In the genomic region with DNA sequence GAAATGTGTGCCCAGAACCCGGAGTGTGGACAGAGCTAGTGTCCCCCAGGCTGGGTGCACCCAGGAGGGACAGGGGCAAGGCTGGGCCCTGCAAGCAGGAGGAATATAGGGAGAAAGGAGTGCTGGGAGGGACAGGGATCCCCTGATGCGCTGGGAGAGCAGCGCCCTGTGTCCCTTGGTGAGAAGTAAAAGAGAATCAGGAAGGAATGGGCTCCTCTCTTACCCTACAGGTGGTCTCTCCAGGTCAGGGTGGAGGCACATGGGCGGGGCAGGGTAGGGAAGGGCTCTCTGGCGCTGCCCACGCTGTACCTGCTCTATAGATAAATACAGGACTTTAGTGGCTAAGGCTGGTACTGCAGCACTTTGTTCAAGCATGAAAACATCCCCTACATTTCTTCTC, we compare ENCODE assay signal across 10 cellular contexts.
DNase-seq lines count a peak whose midpoint lies in the region; ATAC-seq, FAIRE-seq and TF ChIP-seq lines count a peak whose summit lies in the region.
"Had no signal": no experiment of that assay in that cellular context is flagged by ENCODE, and none has a peak within 500 bp of the region (broad histone marks: within the 10 kb centered on the region; RNA-seq: fewer than 3 reads in every experiment).

No MANE protein-coding gene starts in this region.

- no peak for FAIRE-seq in H54 (lab: Jason Lieb, UNC)

- H3K27ac ChIP-seq in testis: no peak overlapping the region

- TF ChIP-seq CTCF in testis (IDR thresholded peaks at IDR 0.05): peak in 1 of 3 experiments; percentile 49

- DNase-seq in activated naive CD4-positive, alpha-beta T cell treated with anti-CD3 and anti-CD28 coated beads, Interleukin-2, amount 10 ng/mL, durations not matched to agents 7 days and 5 days: peak; percentile 44
- no peak for DNase-seq in activated naive CD4-positive, alpha-beta T cell treated with anti-CD3 and anti-CD28 coated beads for 36 hours
- DNase-seq in activated CD4-positive, alpha-beta memory T cell treated with anti-CD3 and anti-CD28 coated beads for 36 hours: peak; percentile 15
- no peak for DNase-seq in middle frontal gyrus (ENCODE audit: extremely low spot score, low spot score)
- no peak for DNase-seq in testis
- DNase-seq in H54 (ENCODE audit: insufficient read length, low spot score): no peak
- DNase-seq: dermis blood vessel endothelial cell, naive B cell had no signal

- H3K9me3 ChIP-seq in testis: no peaks in the 10 kb centered on the region

- 80 to 89% methylated on average over 6 of the region's 6 CpGs for WGBS in testis, 2 donors

- no peaks in the 10 kb centered on the region for H3K4me1 ChIP-seq in testis

- no peaks in the 10 kb centered on the region for H3K27me3 ChIP-seq in testis

- intact Hi-C loops in activated naive CD4-positive, alpha-beta T cell treated with anti-CD3 and anti-CD28 coated beads for 36 hours (cut with micrococcal nuclease): loop anchor here (5.0 kb wide), 1 partner anchor 59 kb away; no protein-coding TSS in a partner anchor
- intact Hi-C loops in activated CD4-positive, alpha-beta memory T cell treated with anti-CD3 and anti-CD28 coated beads for 36 hours (cut with micrococcal nuclease): loop anchor here (1.0 kb wide), 1 partner anchor 434 kb away; no protein-coding TSS in a partner anchor
- intact Hi-C loops in testis (cut with DNase I; ENCODE audit: low total_unique reads): no loop called here

- no peak overlapping the region for H3K4me3 ChIP-seq in testis

- POLR2A ChIA-PET in activated CD4-positive, alpha-beta memory T cell treated with anti-CD3 and anti-CD28 coated beads for 36 hours (lab: Charles Lee): no interaction called here

- no peak for TF ChIP-seq POLR2A in testis (IDR thresholded peaks at IDR 0.05)
- TF ChIP-seq POLR2A in H54 (IDR thresholded peaks at IDR 0.05; ENCODE audit: low read depth, low read length): no peak

- H3K4me1 Mint-ChIP-seq in activated naive CD4-positive, alpha-beta T cell treated with anti-CD3 and anti-CD28 coated beads, Interleukin-2, amount 10 ng/mL, durations not matched to agents 7 days and 5 days: peaks cover 39% of the 10 kb centered on the region
- H3K4me1 Mint-ChIP-seq in activated naive CD4-positive, alpha-beta T cell treated with anti-CD3 and anti-CD28 coated beads for 36 hours (ENCODE audit: low read depth): peaks cover 48% of the 10 kb centered on the region
- peaks cover 38% of the 10 kb centered on the region for H3K4me1 Mint-ChIP-seq in activated CD4-positive, alpha-beta memory T cell treated with anti-CD3 and anti-CD28 coated beads for 36 hours (ENCODE audit: low read depth)
- H3K4me1 Mint-ChIP-seq in stimulated activated memory B cell treated with anti-CD40 and anti-IgM and Interleukin-4, amounts not matched to agents 10 μg/mL and 1 μg/mL and 100 μg/mL, for 72 hours: peaks cover 15% of the 10 kb centered on the region

- H3K4me3 Mint-ChIP-seq in activated naive CD4-positive, alpha-beta T cell treated with anti-CD3 and anti-CD28 coated beads, Interleukin-2, amount 10 ng/mL, durations not matched to agents 7 days and 5 days: peak overlapping the region; percentile 36
- no peak overlapping the region for H3K4me3 Mint-ChIP-seq in activated naive CD4-positive, alpha-beta T cell treated with anti-CD3 and anti-CD28 coated beads for 36 hours
- no peak overlapping the region for H3K4me3 Mint-ChIP-seq in activated CD4-positive, alpha-beta memory T cell treated with anti-CD3 and anti-CD28 coated beads for 36 hours
- H3K4me3 Mint-ChIP-seq in stimulated activated memory B cell treated with anti-CD40 and anti-IgM and Interleukin-4, amounts not matched to agents 10 μg/mL and 1 μg/mL and 100 μg/mL, for 72 hours: no peak overlapping the region
- H3K4me3 Mint-ChIP-seq: naive B cell had no signal

- no peaks in the 10 kb centered on the region for H3K36me3 Mint-ChIP-seq in activated naive CD4-positive, alpha-beta T cell treated with anti-CD3 and anti-CD28 coated beads, Interleukin-2, amount 10 ng/mL, durations not matched to agents 7 days and 5 days
- no peaks in the 10 kb centered on the region for H3K36me3 Mint-ChIP-seq in activated naive CD4-positive, alpha-beta T cell treated with anti-CD3 and anti-CD28 coated beads for 36 hours (ENCODE audit: low read depth)
- H3K36me3 Mint-ChIP-seq in activated CD4-positive, alpha-beta memory T cell treated with anti-CD3 and anti-CD28 coated beads for 36 hours: no peaks in the 10 kb centered on the region
- no peaks in the 10 kb centered on the region for H3K36me3 Mint-ChIP-seq in stimulated activated memory B cell treated with anti-CD40 and anti-IgM and Interleukin-4, amounts not matched to agents 10 μg/mL and 1 μg/mL and 100 μg/mL, for 72 hours
- H3K36me3 Mint-ChIP-seq: naive B cell had no signal

- peaks cover 24% of the 10 kb centered on the region for H3K27me3 Mint-ChIP-seq in activated naive CD4-positive, alpha-beta T cell treated with anti-CD3 and anti-CD28 coated beads, Interleukin-2, amount 10 ng/mL, durations not matched to agents 7 days and 5 days
- H3K27me3 Mint-ChIP-seq in activated naive CD4-positive, alpha-beta T cell treated with anti-CD3 and anti-CD28 coated beads for 36 hours (ENCODE audit: low read depth): no peaks in the 10 kb centered on the region
- H3K27me3 Mint-ChIP-seq in activated CD4-positive, alpha-beta memory T cell treated with anti-CD3 and anti-CD28 coated beads for 36 hours: no peaks in the 10 kb centered on the region
- peaks cover 6% of the 10 kb centered on the region for H3K27me3 Mint-ChIP-seq in stimulated activated memory B cell treated with anti-CD40 and anti-IgM and Interleukin-4, amounts not matched to agents 10 μg/mL and 1 μg/mL and 100 μg/mL, for 72 hours
- H3K27me3 Mint-ChIP-seq: naive B cell had no signal

- CTCF ChIA-PET in activated naive CD4-positive, alpha-beta T cell treated with anti-CD3 and anti-CD28 coated beads, Interleukin-2, amount 10 ng/mL, durations not matched to agents 7 days and 5 days (lab: Charles Lee): no interaction called here
- CTCF ChIA-PET in activated naive CD4-positive, alpha-beta T cell treated with anti-CD3 and anti-CD28 coated beads for 36 hours (lab: Charles Lee): interaction anchor here (0.6 kb wide), 1 partner anchor 99 kb away, joined by 3 read pairs; no protein-coding TSS in a partner anchor
- CTCF ChIA-PET in activated CD4-positive, alpha-beta memory T cell treated with anti-CD3 and anti-CD28 coated beads for 36 hours (lab: Charles Lee): interaction anchor here (1.0 to 1.2 kb wide), 2 partner anchors 10 to 973 kb away, joined by 3 read pairs; no protein-coding TSS in a partner anchor

- no peaks in the 10 kb centered on the region for H3K36me3 ChIP-seq in testis (ENCODE audit: low read depth, missing control alignments)

- ATAC-seq in HG02885 (IDR thresholded peaks at IDR 0.05; ENCODE audit: poor library complexity, unreplicated experiment): peak; percentile 57
- ATAC-seq in stimulated activated memory B cell treated with anti-CD40 and anti-IgM and Interleukin-4, amounts not matched to agents 10 μg/mL and 1 μg/mL and 100 μg/mL, for 72 hours: peak; percentile 37

- peaks cover 3% of the 10 kb centered on the region for H3K9me3 Mint-ChIP-seq in activated naive CD4-positive, alpha-beta T cell treated with anti-CD3 and anti-CD28 coated beads, Interleukin-2, amount 10 ng/mL, durations not matched to agents 7 days and 5 days
- H3K9me3 Mint-ChIP-seq in activated naive CD4-positive, alpha-beta T cell treated with anti-CD3 and anti-CD28 coated beads for 36 hours: no peaks in the 10 kb centered on the region
- no peaks in the 10 kb centered on the region for H3K9me3 Mint-ChIP-seq in activated CD4-positive, alpha-beta memory T cell treated with anti-CD3 and anti-CD28 coated beads for 36 hours
- H3K9me3 Mint-ChIP-seq in stimulated activated memory B cell treated with anti-CD40 and anti-IgM and Interleukin-4, amounts not matched to agents 10 μg/mL and 1 μg/mL and 100 μg/mL, for 72 hours: no peaks in the 10 kb centered on the region

- H3K27ac Mint-ChIP-seq in activated naive CD4-positive, alpha-beta T cell treated with anti-CD3 and anti-CD28 coated beads, Interleukin-2, amount 10 ng/mL, durations not matched to agents 7 days and 5 days: peak overlapping the region; percentile 82
- no peak overlapping the region for H3K27ac Mint-ChIP-seq in activated naive CD4-positive, alpha-beta T cell treated with anti-CD3 and anti-CD28 coated beads for 36 hours
- peak overlapping the region; percentile 38 for H3K27ac Mint-ChIP-seq in activated CD4-positive, alpha-beta memory T cell treated with anti-CD3 and anti-CD28 coated beads for 36 hours
- H3K27ac Mint-ChIP-seq in stimulated activated memory B cell treated with anti-CD40 and anti-IgM and Interleukin-4, amounts not matched to agents 10 μg/mL and 1 μg/mL and 100 μg/mL, for 72 hours: no peak overlapping the region
- H3K27ac Mint-ChIP-seq: naive B cell had no signal

Comparison
In these comparisons a context has a peak if more than half of its experiments do, and no peak if none do; other contexts are left out.
1. DNase-seq: peak in activated naive CD4-positive, alpha-beta T cell treated with anti-CD3 and anti-CD28 coated beads, Interleukin-2, amount 10 ng/mL, durations not matched to agents 7 days and 5 days (single experiment) and activated CD4-positive, alpha-beta memory T cell treated with anti-CD3 and anti-CD28 coated beads for 36 hours (single experiment); none in activated naive CD4-positive, alpha-beta T cell treated with anti-CD3 and anti-CD28 coated beads for 36 hours (single experiment), middle frontal gyrus (single experiment), testis (single experiment) and H54 (single experiment).
2. H3K27ac Mint-ChIP-seq: peak in activated naive CD4-positive, alpha-beta T cell treated with anti-CD3 and anti-CD28 coated beads, Interleukin-2, amount 10 ng/mL, durations not matched to agents 7 days and 5 days (single experiment) and activated CD4-positive, alpha-beta memory T cell treated with anti-CD3 and anti-CD28 coated beads for 36 hours (single experiment); none in activated naive CD4-positive, alpha-beta T cell treated with anti-CD3 and anti-CD28 coated beads for 36 hours (single experiment) and stimulated activated memory B cell treated with anti-CD40 and anti-IgM and Interleukin-4, amounts not matched to agents 10 μg/mL and 1 μg/mL and 100 μg/mL, for 72 hours (single experiment).